In the genomic region with DNA sequence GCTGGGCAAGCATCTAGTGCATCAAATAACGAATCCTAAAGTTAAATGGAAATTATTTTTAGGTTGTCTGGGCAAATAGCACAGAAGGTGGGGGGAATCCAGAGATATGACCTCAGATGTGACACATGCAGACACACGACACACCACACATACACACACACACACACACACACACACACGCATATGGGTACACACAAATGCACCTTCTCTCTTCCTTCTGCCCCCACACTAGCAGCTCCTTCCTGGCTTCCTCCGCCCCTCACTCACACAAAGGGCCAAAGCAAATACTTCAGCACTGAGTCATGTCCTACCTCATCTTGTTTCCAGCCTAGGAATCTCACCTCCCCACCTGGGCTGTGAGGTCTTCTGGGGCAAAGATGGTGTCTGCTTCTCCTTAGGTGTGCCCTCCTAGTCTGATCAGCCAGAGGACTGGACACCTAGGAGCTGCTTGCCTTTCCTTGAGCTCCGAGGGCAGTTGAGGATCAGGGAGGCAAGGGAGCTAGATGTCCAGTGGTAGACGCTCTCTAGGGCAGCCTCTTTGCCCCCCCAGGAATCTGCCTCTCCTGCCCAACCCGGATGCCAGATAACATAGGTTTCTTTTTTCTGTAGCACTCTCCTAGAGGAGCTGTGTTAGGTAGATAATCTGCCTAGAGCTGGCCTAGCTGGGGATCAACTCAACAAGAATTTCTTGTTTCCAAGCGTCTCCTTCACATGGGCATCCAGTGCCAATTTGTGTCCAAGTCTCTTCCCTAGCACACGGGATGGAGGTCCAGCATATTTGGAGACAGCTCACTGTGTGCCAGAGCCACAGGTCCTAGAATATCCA, we compare ENCODE assay signal across 8 cellular contexts. TPM values are rescaled to one million over a fixed set of nuclear protein-coding genes. Genes with fewer than 3 reads are reported as not detected.
DNase-seq lines count a peak whose midpoint lies in the region; ATAC-seq and TF ChIP-seq lines count a peak whose summit lies in the region.

No MANE protein-coding gene starts in this region.

- H3K27me3 ChIP-seq in adrenal gland (no peaks in the 10 kb centered on the region), tibial nerve (no peaks in the 10 kb centered on the region)

- no peaks in the 10 kb centered on the region for H3K4me1 Mint-ChIP-seq in memory B cell

- no peak for TF ChIP-seq CTCF in adrenal gland (IDR thresholded peaks at IDR 0.05)
- TF ChIP-seq CTCF in tibial nerve (IDR thresholded peaks at IDR 0.05), result no peak

- no peaks in the 10 kb centered on the region for H3K27me3 Mint-ChIP-seq in memory B cell

- TF ChIP-seq EP300 in tibial nerve (IDR thresholded peaks at IDR 0.05), result no peak

- H3K27ac Mint-ChIP-seq in memory B cell, result peak overlapping the region; percentile 49

- no peaks in the 10 kb centered on the region for H3K36me3 ChIP-seq in adrenal gland (replicated peaks in 1 of 2)
- no peaks in the 10 kb centered on the region for H3K36me3 ChIP-seq in tibial nerve

- WGBS in adrenal gland, 4 donors, result 68 to 83% (median 73%) methylated on average over 7 to 9 of the region's 9 CpGs
- WGBS in tibial nerve, 2 donors, result 69 to 74% methylated on average over 9 of the region's 9 CpGs

- TF ChIP-seq POLR2A in adrenal gland (IDR thresholded peaks at IDR 0.05) (no peak), tibial nerve (IDR thresholded peaks at IDR 0.05) (no peak)

- H3K27ac ChIP-seq in adrenal gland (peak overlapping the region; percentile 45 to 96 (median 86)), tibial nerve (peak overlapping the region in 3 of 4 donors; percentile 3 to 55 (median 19))

- no peak for ATAC-seq in memory B cell (ENCODE audit: low read depth)
- no peak for ATAC-seq in HG02884 (IDR thresholded peaks at IDR 0.05; ENCODE audit: unreplicated experiment)
- no peak for ATAC-seq in HG03432 (IDR thresholded peaks at IDR 0.05; ENCODE audit: unreplicated experiment)

- DNase-seq in activated CD4-positive, alpha-beta T cell treated with anti-CD3 and anti-CD28 coated beads for 24 hours (ENCODE audit: low read depth in 2 of 2), result peak; percentile 53 to 54
- DNase-seq in activated CD4-positive, alpha-beta T cell treated with anti-CD3 and anti-CD28 coated beads for 1 hour, result no peak
- peak in 1 of 7 donors; percentile 22 for DNase-seq in adrenal gland
- no peak for DNase-seq in memory B cell (ENCODE audit: low spot score in 2 of 2)
- no peak for DNase-seq in tibial nerve (ENCODE audit: low spot score in 2 of 2)
- no peak for DNase-seq in NCI-H774 (lab: John Stamatoyannopoulos, UW)

- H3K4me3 ChIP-seq in adrenal gland (no peak overlapping the region), tibial nerve (no peak overlapping the region)

- no peaks in the 10 kb centered on the region for H3K36me3 Mint-ChIP-seq in memory B cell

- H3K9me3 Mint-ChIP-seq in memory B cell, result no peaks in the 10 kb centered on the region

- H3K9me3 ChIP-seq in adrenal gland (replicated peaks in 1 of 3) (no peaks in the 10 kb centered on the region), tibial nerve (no peaks in the 10 kb centered on the region)

- peaks cover 38 to 49% of the 10 kb centered on the region in 2 donors for H3K4me1 ChIP-seq in adrenal gland (replicated peaks in 1 of 2)
- H3K4me1 ChIP-seq in tibial nerve, result peaks cover 0 to 22% (median 11%) of the 10 kb centered on the region in 4 donors

- intact Hi-C loops in adrenal gland (cut with DNase I), result no loop called here

- H3K4me3 Mint-ChIP-seq in memory B cell, result no peak overlapping the region

RNA-seq across cellular contexts. Expression of a gene that starts 14.3 kb away (rescaled TPM):
- total RNA-seq in adrenal gland (100 to 1,000 TPM in 1 of 8 donors, 10 to 100 TPM in 7; 60.5 to 180 (median 83.2) TPM), tibial nerve (10 to 100 TPM; 58.8 to 90.6 (median 73.9) TPM)
- polyA plus RNA-seq in adrenal gland, result 10 to 100 TPM; 10.2 to 25.8 (median 25.7) TPM

Comparison
In these comparisons a context has a peak if more than half of its experiments do, and no peak if none do; other contexts are left out.
1. DNase-seq: peak in activated CD4-positive, alpha-beta T cell treated with anti-CD3 and anti-CD28 coated beads for 24 hours (2 of 2); none in activated CD4-positive, alpha-beta T cell treated with anti-CD3 and anti-CD28 coated beads for 1 hour (single experiment), memory B cell (0 of 2), tibial nerve (0 of 2) and NCI-H774 (single experiment).